ENCODE assay signal across 8 cellular contexts in genomic region chr7:121432486-121432885, GRCh38. TPM values are rescaled to one million over a fixed set of nuclear protein-coding genes. Genes with fewer than 3 reads are reported as not detected.
DNase-seq lines count a peak whose midpoint lies in the region; ATAC-seq and TF ChIP-seq lines count a peak whose summit lies in the region.
"Not testable (repeated sequence)": the region's sequence is repeated elsewhere in the genome, so short reads cannot be mapped to it uniquely, and the experiment has no call there.

No MANE protein-coding gene starts in this region.

- POLR2A ChIA-PET in activated B cell treated with CpG ODN at 0.5 μM for 24 hours (lab: Charles Lee): interaction anchor here (0.7 kb wide), 1 partner anchor 36 kb away, joined by 4 read pairs; no protein-coding TSS in a partner anchor

- H3K27ac Mint-ChIP-seq in activated B cell treated with CpG ODN at 0.5 μM for 24 hours: not testable (repeated sequence)

- H3K27me3 Mint-ChIP-seq in activated B cell treated with CpG ODN at 0.5 μM for 24 hours: not testable (repeated sequence)

- ATAC-seq in GM18868 (IDR thresholded peaks at IDR 0.05; ENCODE audit: unreplicated experiment): peak; percentile 57
- ATAC-seq in GM19452 (IDR thresholded peaks at IDR 0.05; ENCODE audit: unreplicated experiment): peak; percentile 55
- peak; percentile 69 for ATAC-seq in GM21576 (IDR thresholded peaks at IDR 0.05; ENCODE audit: unreplicated experiment)
- ATAC-seq in HG02759 (IDR thresholded peaks at IDR 0.05; ENCODE audit: unreplicated experiment): peak; percentile 72
- ATAC-seq in HG03064 (IDR thresholded peaks at IDR 0.05; ENCODE audit: low read depth, unreplicated experiment): peak; percentile 62
- ATAC-seq in HG03378 (IDR thresholded peaks at IDR 0.05; ENCODE audit: unreplicated experiment): peak; percentile 84
- ATAC-seq in activated B cell treated with CpG ODN at 0.5 μM for 24 hours (ENCODE audit: low read depth): not testable (repeated sequence)

- H3K4me1 Mint-ChIP-seq in activated B cell treated with CpG ODN at 0.5 μM for 24 hours: peaks cover 18% of the 10 kb centered on the region

- intact Hi-C loops in activated B cell treated with CpG ODN at 0.5 μM for 24 hours (cut with micrococcal nuclease): not testable (repeated sequence)

- H3K4me3 Mint-ChIP-seq in activated B cell treated with CpG ODN at 0.5 μM for 24 hours: peak overlapping the region; percentile 3

- not testable (repeated sequence) for H3K9me3 Mint-ChIP-seq in activated B cell treated with CpG ODN at 0.5 μM for 24 hours

- not testable (repeated sequence) for TF ChIP-seq CTCF in GM12865 (IDR thresholded peaks at IDR 0.05; ENCODE audit: insufficient read depth, low read depth, low read length, missing control alignments); activated B cell treated with CpG ODN at 0.5 μM for 24 hours (IDR thresholded peaks at IDR 0.05)

- H3K4me3 ChIP-seq in GM12865 (ENCODE audit: low read depth, low read length): not testable (repeated sequence)

- CTCF ChIA-PET in activated B cell treated with CpG ODN at 0.5 μM for 24 hours (lab: Charles Lee): not testable (repeated sequence)

- peak; percentile 61 for DNase-seq in GM12865 (ENCODE audit: low read depth)
- DNase-seq in activated B cell treated with CpG ODN at 0.5 μM for 24 hours: not testable (repeated sequence)

- not testable (repeated sequence) for H3K36me3 Mint-ChIP-seq in activated B cell treated with CpG ODN at 0.5 μM for 24 hours (ENCODE audit: low read depth)

RNA-seq across cellular contexts. Expression of gene FAM3C, which starts 36.4 kb away (rescaled TPM):
- total RNA-seq in activated B cell treated with CpG ODN at 0.5 μM for 24 hours: 54.8 and 59.3 TPM in 2 replicates
